Comparison of ENCODE assay signal across 9 cellular contexts in the genomic region with DNA sequence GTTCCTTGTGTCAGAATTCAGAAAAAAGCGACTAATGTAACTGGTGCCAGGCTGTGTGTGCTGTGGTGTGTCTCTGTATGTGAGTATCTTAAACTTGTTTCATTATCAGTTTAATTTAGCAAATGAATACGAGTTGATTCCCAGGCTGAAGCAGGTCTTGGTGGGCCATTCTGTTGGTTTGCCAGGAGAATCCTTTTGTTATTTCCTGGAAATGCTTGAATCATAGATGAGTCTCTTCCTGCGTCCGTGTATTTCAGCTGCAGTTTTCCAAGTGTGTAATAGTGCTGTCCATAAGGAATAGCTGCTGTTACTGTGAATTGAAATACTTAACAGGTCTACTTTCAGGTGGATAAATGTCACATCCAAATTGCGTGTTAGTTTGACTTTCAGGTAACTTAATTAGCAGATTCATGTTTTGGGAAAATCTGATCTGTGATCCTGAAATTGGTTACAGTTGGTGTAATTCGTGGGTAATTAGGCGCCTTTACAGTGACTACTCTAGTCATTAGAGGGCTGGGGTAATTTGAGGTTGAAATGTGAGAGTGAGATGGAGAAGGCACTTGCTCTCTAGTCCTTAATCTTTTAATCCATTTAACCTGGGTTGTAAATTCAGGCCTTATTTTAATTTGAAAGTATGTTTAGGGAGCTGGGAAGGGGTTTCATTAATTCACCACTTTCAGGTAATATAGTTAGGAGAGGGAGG. TPM values are rescaled to one million over a fixed set of nuclear protein-coding genes. Genes with fewer than 3 reads are reported as not detected.
DNase-seq lines count a peak whose midpoint lies in the region; ATAC-seq and TF ChIP-seq lines count a peak whose summit lies in the region.
"Had no signal": no experiment of that assay in that cellular context is flagged by ENCODE, and none has a peak within 500 bp of the region (broad histone marks: within the 10 kb centered on the region; RNA-seq: fewer than 3 reads in every experiment).

No MANE protein-coding gene starts in this region.

- H3K9me3 ChIP-seq in DND-41 (ENCODE audit: insufficient read depth, low read length, severe bottlenecking) (no peaks in the 10 kb centered on the region), HUES48 (ENCODE audit: control insufficient read depth, insufficient read depth, low read length) (no peaks in the 10 kb centered on the region), vagina (no peaks in the 10 kb centered on the region), right cardiac atrium (ENCODE audit: control insufficient read depth, low read length) (no peaks in the 10 kb centered on the region)
- no peaks in the 10 kb centered on the region for H3K9me3 ChIP-seq in naive thymus-derived CD4-positive, alpha-beta T cell (ENCODE audit: control insufficient read depth in 2 of 3, low read length in 3 of 3)
- H3K9me3 ChIP-seq: SJSA1 had no signal

- H3K79me2 ChIP-seq in DND-41 (ENCODE audit: insufficient read depth, low read length): peaks cover 100% of the 10 kb centered on the region

- no peak overlapping the region for H2AFZ ChIP-seq in DND-41 (ENCODE audit: low read depth, low read length)

- H3K27me3 ChIP-seq in DND-41 (ENCODE audit: insufficient read depth, low read length, poor library complexity) (no peaks in the 10 kb centered on the region), HUES48 (ENCODE audit: control insufficient read depth, insufficient read depth, low read length) (no peaks in the 10 kb centered on the region), vagina (no peaks in the 10 kb centered on the region), right cardiac atrium (ENCODE audit: control insufficient read depth, insufficient read depth) (no peaks in the 10 kb centered on the region)
- H3K27me3 ChIP-seq in naive thymus-derived CD4-positive, alpha-beta T cell (ENCODE audit: control insufficient read depth in 2 of 2, insufficient read depth in 2 of 2, low read length in 2 of 2): no peaks in the 10 kb centered on the region
- H3K27me3 ChIP-seq: SJSA1 had no signal

- 75% methylated on average over 7 of the region's 7 CpGs for WGBS in right cardiac atrium

- peak overlapping the region; percentile 95 for H3K27ac Mint-ChIP-seq in activated naive CD8-positive, alpha-beta T cell treated with anti-CD3 and anti-CD28 coated beads, Interleukin-2, amount 10 ng/mL, durations not matched to agents 7 days and 5 days
- peak overlapping the region; percentile 87 to 99 (median 95) for H3K27ac Mint-ChIP-seq in naive thymus-derived CD4-positive, alpha-beta T cell

- H3K4me3 Mint-ChIP-seq in activated naive CD8-positive, alpha-beta T cell treated with anti-CD3 and anti-CD28 coated beads, Interleukin-2, amount 10 ng/mL, durations not matched to agents 7 days and 5 days: peak overlapping the region; percentile 82
- H3K4me3 Mint-ChIP-seq in naive thymus-derived CD4-positive, alpha-beta T cell: peak overlapping the region; percentile 79 to 93 (median 84)

- no peaks in the 10 kb centered on the region for H3K9me3 Mint-ChIP-seq in activated naive CD8-positive, alpha-beta T cell treated with anti-CD3 and anti-CD28 coated beads, Interleukin-2, amount 10 ng/mL, durations not matched to agents 7 days and 5 days
- H3K9me3 Mint-ChIP-seq in naive thymus-derived CD4-positive, alpha-beta T cell: peaks cover 0 to 3% (median 0%) of the 10 kb centered on the region in 11 donors

- DNase-seq in DND-41: no peak
- no peak for DNase-seq in activated naive CD8-positive, alpha-beta T cell treated with anti-CD3 and anti-CD28 coated beads, Interleukin-2, amount 10 ng/mL, durations not matched to agents 7 days and 5 days
- no peak for DNase-seq in naive thymus-derived CD4-positive, alpha-beta T cell
- no peak for DNase-seq in GM20000 (ENCODE audit: low spot score)
- DNase-seq in vagina (ENCODE audit: extremely low spot score in 2 of 2): no peak
- no peak for DNase-seq in left colon
- no peak for DNase-seq in right cardiac atrium

- TF ChIP-seq POLR2A in vagina (IDR thresholded peaks at IDR 0.05): no peak

- H3K9ac ChIP-seq in DND-41 (ENCODE audit: low read depth, low read length) (no peak overlapping the region), HUES48 (ENCODE audit: low read depth, low read length) (no peak overlapping the region)

- no peak overlapping the region for H3K4me3 ChIP-seq in DND-41 (ENCODE audit: low read depth in 1 of 2, low read length in 2 of 2)
- H3K4me3 ChIP-seq in HUES48 (ENCODE audit: low read depth, low read length): no peak overlapping the region
- peak overlapping the region; percentile 59 for H3K4me3 ChIP-seq in naive thymus-derived CD4-positive, alpha-beta T cell (ENCODE audit: low read length)
- no peak overlapping the region for H3K4me3 ChIP-seq in vagina
- H3K4me3 ChIP-seq in right cardiac atrium (ENCODE audit: low read length): no peak overlapping the region
- H3K4me3 ChIP-seq: SJSA1 had no signal

- H3K36me3 ChIP-seq in DND-41 (ENCODE audit: insufficient read depth, low read length) (peaks cover 94% of the 10 kb centered on the region), HUES48 (ENCODE audit: control insufficient read depth, insufficient read depth, low read length) (no peaks in the 10 kb centered on the region), vagina (no peaks in the 10 kb centered on the region)
- H3K36me3 ChIP-seq in naive thymus-derived CD4-positive, alpha-beta T cell (ENCODE audit: control insufficient read depth in 2 of 3, insufficient read depth in 3 of 3, low read length in 3 of 3): no peaks in the 10 kb centered on the region
- H3K36me3 ChIP-seq: SJSA1 had no signal

- H3K27ac ChIP-seq in DND-41 (ENCODE audit: low read length): peak overlapping the region; percentile 61
- H3K27ac ChIP-seq in HUES48 (ENCODE audit: low read depth, low read length): peak overlapping the region; percentile 22
- H3K27ac ChIP-seq in naive thymus-derived CD4-positive, alpha-beta T cell (ENCODE audit: low read depth, low read length): peak overlapping the region; percentile 85
- no peak overlapping the region for H3K27ac ChIP-seq in vagina
- H3K27ac ChIP-seq in right cardiac atrium (ENCODE audit: low read length): no peak overlapping the region
- H3K27ac ChIP-seq: SJSA1 had no signal

- H3K4me1 ChIP-seq in DND-41 (ENCODE audit: insufficient read depth, low read length) (peaks cover 70% of the 10 kb centered on the region), HUES48 (ENCODE audit: control insufficient read depth, insufficient read depth, low read length) (peaks cover 65% of the 10 kb centered on the region), vagina (peaks cover 41% of the 10 kb centered on the region), right cardiac atrium (ENCODE audit: control insufficient read depth, insufficient read depth, low read length) (peaks cover 21% of the 10 kb centered on the region)
- H3K4me1 ChIP-seq in naive thymus-derived CD4-positive, alpha-beta T cell (ENCODE audit: control insufficient read depth in 2 of 2, insufficient read depth in 2 of 2, low read length in 2 of 2): peaks cover 57 to 80% of the 10 kb centered on the region in 2 donors

- peaks cover 69% of the 10 kb centered on the region for H3K4me1 Mint-ChIP-seq in activated naive CD8-positive, alpha-beta T cell treated with anti-CD3 and anti-CD28 coated beads, Interleukin-2, amount 10 ng/mL, durations not matched to agents 7 days and 5 days
- H3K4me1 Mint-ChIP-seq in naive thymus-derived CD4-positive, alpha-beta T cell: peaks cover 77 to 96% (median 86%) of the 10 kb centered on the region in 7 donors

- CTCF ChIA-PET in naive thymus-derived CD4-positive, alpha-beta T cell (lab: Charles Lee): interaction anchor here (1.0 to 1.6 kb wide), 3 partner anchors 21 to 78 kb away, joined by 3 to 4 read pairs (median 3); no protein-coding TSS in a partner anchor

- intact Hi-C loops in naive thymus-derived CD4-positive, alpha-beta T cell (cut with micrococcal nuclease): loop anchor here in 1 of 2 donors (1.0 to 5.0 kb wide), 3 partner anchors 9 to 32 kb away; no protein-coding TSS in a partner anchor
- intact Hi-C loops in vagina (cut with DNase I): loop anchor here (10.0 kb wide), 1 partner anchor 65 kb away; no protein-coding TSS in a partner anchor
- intact Hi-C loops in left colon (cut with DNase I, micrococcal nuclease): no loop called here
- intact Hi-C loops in right cardiac atrium (cut with DNase I): no loop called here

- POLR2A ChIA-PET in activated naive CD8-positive, alpha-beta T cell treated with anti-CD3 and anti-CD28 coated beads, Interleukin-2, amount 10 ng/mL, durations not matched to agents 7 days and 5 days (lab: Charles Lee): interaction anchor here (0.7 to 6.9 kb wide), 6 partner anchors 20 to 1060 kb away, joined by 3 to 72 read pairs (median 8); a partner anchor contains a TSS
- POLR2A ChIA-PET in naive thymus-derived CD4-positive, alpha-beta T cell (lab: Charles Lee): interaction anchor here (0.6 to 6.1 kb wide), 11 partner anchors 8 to 107 kb away, joined by 3 to 92 read pairs (median 4); a partner anchor contains a TSS

- H3K27me3 Mint-ChIP-seq in activated naive CD8-positive, alpha-beta T cell treated with anti-CD3 and anti-CD28 coated beads, Interleukin-2, amount 10 ng/mL, durations not matched to agents 7 days and 5 days: no peaks in the 10 kb centered on the region
- no peaks in the 10 kb centered on the region for H3K27me3 Mint-ChIP-seq in naive thymus-derived CD4-positive, alpha-beta T cell

- ATAC-seq in DND-41 (ENCODE audit: insufficient read depth, low read depth): no peak
- ATAC-seq in activated naive CD8-positive, alpha-beta T cell treated with anti-CD3 and anti-CD28 coated beads, Interleukin-2, amount 10 ng/mL, durations not matched to agents 7 days and 5 days (ENCODE audit: low read depth): no peak
- ATAC-seq in naive thymus-derived CD4-positive, alpha-beta T cell: no peak
- no peak for ATAC-seq in left colon
- no peak for ATAC-seq in right cardiac atrium

- H3K36me3 Mint-ChIP-seq in activated naive CD8-positive, alpha-beta T cell treated with anti-CD3 and anti-CD28 coated beads, Interleukin-2, amount 10 ng/mL, durations not matched to agents 7 days and 5 days: peaks cover 17% of the 10 kb centered on the region
- peaks cover 0 to 7% (median 4%) of the 10 kb centered on the region in 5 donors for H3K36me3 Mint-ChIP-seq in naive thymus-derived CD4-positive, alpha-beta T cell

- peaks cover 95% of the 10 kb centered on the region for H4K20me1 ChIP-seq in DND-41 (ENCODE audit: insufficient read depth, low read length)

- no peak overlapping the region for H3K4me2 ChIP-seq in DND-41 (ENCODE audit: insufficient read depth, low read length)

- TF ChIP-seq CTCF in DND-41 (IDR thresholded peaks at IDR 0.05; ENCODE audit: borderline replicate concordance, extremely low read depth, low read length, poor library complexity, severe bottlenecking) (no peak), GM20000 (IDR thresholded peaks at IDR 0.05; ENCODE audit: extremely low read depth, missing control alignments) (no peak), vagina (IDR thresholded peaks at IDR 0.05) (no peak)

RNA-seq across cellular contexts. Expression of a gene that starts 23.8 kb away (rescaled TPM):
- 10 to 100 TPM; 51.8 to 57.2 TPM for total RNA-seq in activated naive CD8-positive, alpha-beta T cell treated with anti-CD3 and anti-CD28 coated beads, Interleukin-2, amount 10 ng/mL, durations not matched to agents 7 days and 5 days
- 100 to 1,000 TPM in 2 of 5 experiments, 10 to 100 TPM in 3; 45.8 to 111 (median 97.7) TPM for total RNA-seq in naive thymus-derived CD4-positive, alpha-beta T cell
- polyA plus RNA-seq in naive thymus-derived CD4-positive, alpha-beta T cell: 10 to 100 TPM; 45.7 to 59.9 TPM
- total RNA-seq in vagina (17.7 TPM), left colon (1 to 10 TPM; 3.6 to 8.0 TPM), right cardiac atrium (10 to 100 TPM in 3 of 4 donors, 1 to 10 TPM in 1; 9.0 to 13.3 (median 11.3) TPM)
- polyA plus RNA-seq in right cardiac atrium: 4.6 TPM

Comparison
In these comparisons a context has a peak if more than half of its experiments do, and no peak if none do; other contexts are left out.
1. H3K27ac ChIP-seq: peak in DND-41 (single experiment), HUES48 (single experiment) and naive thymus-derived CD4-positive, alpha-beta T cell (single experiment); none in vagina (single experiment) and right cardiac atrium (single experiment).